8 cellular contexts compared by ENCODE assay signal in the genomic region with DNA sequence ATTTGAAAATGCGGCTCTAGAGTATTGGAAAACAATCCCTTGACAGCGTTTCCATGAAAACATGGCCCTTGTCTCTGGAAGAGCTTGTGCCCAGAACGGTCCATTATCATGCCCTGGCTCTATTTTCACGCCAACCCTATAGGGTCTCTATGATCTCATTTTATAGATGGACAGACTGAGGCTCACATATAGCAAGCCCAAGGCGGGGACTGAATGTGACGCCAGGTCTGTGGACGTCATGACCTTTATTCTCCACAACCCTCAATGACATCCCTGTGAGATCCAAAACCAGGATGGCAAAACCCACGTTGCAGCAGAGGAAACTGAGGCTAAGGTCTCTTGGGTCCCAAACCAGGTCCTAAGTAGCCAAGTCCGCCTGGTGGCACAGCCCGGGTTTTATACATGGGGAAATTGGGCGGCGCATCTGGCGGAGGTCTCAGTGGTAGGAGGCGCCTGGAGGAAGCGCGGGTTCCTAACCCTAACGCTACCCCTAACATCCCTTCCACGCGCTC. TPM values are rescaled to one million over a fixed set of nuclear protein-coding genes. Genes with fewer than 3 reads are reported as not detected.
DNase-seq lines count a peak whose midpoint lies in the region; FAIRE-seq and TF ChIP-seq lines count a peak whose summit lies in the region.

No MANE protein-coding gene starts in this region.

- H3K79me2 ChIP-seq in smooth muscle cell (ENCODE audit: low read depth): peaks cover 14% of the 10 kb centered on the region

- TF ChIP-seq CTCF in fibroblast of villous mesenchyme (IDR thresholded peaks at IDR 0.05; ENCODE audit: insufficient read depth, low read depth, low read length): no peak
- no peak for TF ChIP-seq CTCF in smooth muscle cell (IDR thresholded peaks at IDR 0.05; ENCODE audit: borderline replicate concordance, insufficient read depth, poor library complexity, severe bottlenecking)

- peaks cover 20% of the 10 kb centered on the region; the same call in 1 of the 2 replicates for H3K36me3 ChIP-seq in SK-N-MC (ENCODE audit: insufficient read depth, low read length)
- no peaks in the 10 kb centered on the region for H3K36me3 ChIP-seq in smooth muscle cell (ENCODE audit: low read depth)

- peak; percentile 85 for FAIRE-seq in GM19239 (lab: Jason Lieb, UNC)

- H3K27ac ChIP-seq in SK-N-MC: no peak overlapping the region
- H3K27ac ChIP-seq in smooth muscle cell (ENCODE audit: low read depth): peak overlapping the region; percentile 56

- H4K20me1 ChIP-seq in smooth muscle cell (ENCODE audit: low read depth): no peaks in the 10 kb centered on the region

- peak overlapping the region; percentile 95 for H2AFZ ChIP-seq in smooth muscle cell (ENCODE audit: low read depth)

- H3K9me3 ChIP-seq in SK-N-MC (ENCODE audit: low read depth, low read length): no peaks in the 10 kb centered on the region
- no peaks in the 10 kb centered on the region for H3K9me3 ChIP-seq in smooth muscle cell (replicated peaks; ENCODE audit: low read depth)

- no peak for DNase-seq in GM19239 (ENCODE audit: insufficient read length, low spot score)
- DNase-seq in SK-N-MC (ENCODE audit: low read depth, low spot score): no peak
- no peak for DNase-seq in fibroblast of villous mesenchyme (ENCODE audit: low read depth)
- DNase-seq in smooth muscle cell (lab: John Stamatoyannopoulos, UW; ENCODE audit: unreplicated experiment): no peak
- DNase-seq in NCI-H2227 (lab: John Stamatoyannopoulos, UW; ENCODE audit: unreplicated experiment): no peak
- DNase-seq in SIG-M5 treated with dmso at 0.1 percent for 504 hours (lab: John Stamatoyannopoulos, UW; ENCODE audit: unreplicated experiment): no peak
- DNase-seq in NCI-H2081 treated with DMSO at 0.1 percent for 48 hours (lab: John Stamatoyannopoulos, UW): no peak
- no peak for DNase-seq in NCI-H1092 (lab: John Stamatoyannopoulos, UW)

- WGBS in smooth muscle cell (ENCODE audit: low lambda C conversion rate): 18% methylated on average over 19 of the region's 19 CpGs

- H3K4me3 ChIP-seq in SK-N-MC: peak overlapping the region; percentile 96
- H3K4me3 ChIP-seq in fibroblast of villous mesenchyme (ENCODE audit: low read depth, low read length): peak overlapping the region; percentile 77
- H3K4me3 ChIP-seq in smooth muscle cell: peak overlapping the region; percentile 66

- peaks cover 6% of the 10 kb centered on the region for H3K4me1 ChIP-seq in smooth muscle cell (ENCODE audit: low read depth)

- peaks cover 20% of the 10 kb centered on the region for H3F3A ChIP-seq in smooth muscle cell (ENCODE audit: low read depth)

- no peaks in the 10 kb centered on the region for H3K27me3 ChIP-seq in smooth muscle cell (ENCODE audit: low read depth)

- peak overlapping the region; percentile 85 for H3K4me2 ChIP-seq in smooth muscle cell

- peak overlapping the region; percentile 16 for H3K9ac ChIP-seq in SK-N-MC (ENCODE audit: insufficient read length)
- H3K9ac ChIP-seq in smooth muscle cell (ENCODE audit: low read depth): no peak overlapping the region

RNA-seq across cellular contexts. Expression of gene COLGALT1, which starts 0.4 kb away (rescaled TPM):
- 103 and 119 TPM in 2 replicates for total RNA-seq in fibroblast of villous mesenchyme
- 126 and 129 TPM in 2 replicates for total RNA-seq in smooth muscle cell
- 124 and 151 TPM in 2 replicates for polyA plus RNA-seq in smooth muscle cell

RNA-seq across cellular contexts. Expression of gene PGLS, which starts 43.6 kb away (rescaled TPM):
- total RNA-seq in fibroblast of villous mesenchyme (41.5 and 75.4 TPM in 2 replicates), smooth muscle cell (47.1 and 57.1 TPM in 2 replicates)
- polyA plus RNA-seq in smooth muscle cell: 77.1 and 92.4 TPM in 2 replicates
